Comparison of ENCODE assay signal across 9 cellular contexts in genomic region chr4:27048350-27049100, GRCh38.
DNase-seq lines count a peak whose midpoint lies in the region; ATAC-seq lines count a peak whose summit lies in the region.
"Had no signal": no experiment of that assay in that cellular context is flagged by ENCODE, and none has a peak within 500 bp of the region (broad histone marks: within the 10 kb centered on the region; RNA-seq: fewer than 3 reads in every experiment).

No MANE protein-coding gene starts in this region.

- H3K4me1 ChIP-seq in CD4-positive, alpha-beta memory T cell (ENCODE audit: insufficient read depth, low read length), result peaks cover 6% of the 10 kb centered on the region

- H3K36me3 Mint-ChIP-seq in CD4-positive, alpha-beta memory T cell, result no peaks in the 10 kb centered on the region

- peaks cover 27 to 33% of the 10 kb centered on the region in 2 donors for H3K27me3 Mint-ChIP-seq in CD4-positive, alpha-beta memory T cell

- DNase-seq in CD4-positive, alpha-beta memory T cell, result peak in 4 of 5 donors; percentile 31 to 46 (median 38)
- DNase-seq in NCI-H748 treated with DMSO at 0.1 percent for 48 hours (lab: John Stamatoyannopoulos, UW) (peak; percentile 69), cerebellum (ENCODE audit: low spot score) (peak; percentile 44), midbrain (lab: John Stamatoyannopoulos, UW) (peak; percentile 71)
- DNase-seq in activated effector memory CD4-positive, alpha-beta T cell treated with Interleukin-2 at 50 U/mL for 16 hours, result no peak

- peak; percentile 56 for ATAC-seq in GM19452 (IDR thresholded peaks at IDR 0.05; ENCODE audit: unreplicated experiment)
- ATAC-seq in GM21360 (IDR thresholded peaks at IDR 0.05; ENCODE audit: unreplicated experiment), result no peak
- no peak for ATAC-seq in GM21390 (IDR thresholded peaks at IDR 0.05; ENCODE audit: unreplicated experiment)

- POLR2A ChIA-PET in CD4-positive, alpha-beta memory T cell (lab: Charles Lee; ENCODE audit: partially characterized antibody), result no interaction called here

- H3K27ac Mint-ChIP-seq in CD4-positive, alpha-beta memory T cell, result no peak overlapping the region
- H3K27ac Mint-ChIP-seq: T-helper 1 cell treated with Interleukin-12 subunit alpha and Interleukin-12 subunit beta and Interleukin-4 antibody, amounts not matched to agents 30 μg/mL and 1 μg/mL, for 36 hours had no signal

- CTCF ChIA-PET in CD4-positive, alpha-beta memory T cell (lab: Charles Lee; ENCODE audit: partially characterized antibody), result interaction anchor here (0.9 to 2.9 kb wide), 9 partner anchors 8 to 262 kb away, joined by 3 to 21 read pairs (median 4); no protein-coding TSS in a partner anchor

- no peak overlapping the region for H3K4me3 ChIP-seq in CD4-positive, alpha-beta memory T cell (ENCODE audit: low read length in 2 of 2)

- peaks cover 0 to 14% (median 7%) of the 10 kb centered on the region in 8 donors for H3K9me3 Mint-ChIP-seq in CD4-positive, alpha-beta memory T cell
- H3K9me3 Mint-ChIP-seq: T-helper 1 cell treated with Interleukin-12 subunit alpha and Interleukin-12 subunit beta and Interleukin-4 antibody, amounts not matched to agents 30 μg/mL and 1 μg/mL, for 36 hours had no signal

- H3K27ac ChIP-seq in CD4-positive, alpha-beta memory T cell (ENCODE audit: low read depth, low read length), result no peak overlapping the region

- peaks cover 4 to 11% (median 7%) of the 10 kb centered on the region in 4 donors for H3K4me1 Mint-ChIP-seq in CD4-positive, alpha-beta memory T cell

- H3K4me3 Mint-ChIP-seq in CD4-positive, alpha-beta memory T cell, result peak overlapping the region in 5 of 8 donors; percentile 55 to 67 (median 61)
- H3K4me3 Mint-ChIP-seq: T-helper 1 cell treated with Interleukin-12 subunit alpha and Interleukin-12 subunit beta and Interleukin-4 antibody, amounts not matched to agents 30 μg/mL and 1 μg/mL, for 36 hours had no signal

- H3K27me3 ChIP-seq in CD4-positive, alpha-beta memory T cell (ENCODE audit: insufficient read depth, low read length), result peaks cover 13% of the 10 kb centered on the region

- no peaks in the 10 kb centered on the region for H3K36me3 ChIP-seq in CD4-positive, alpha-beta memory T cell (ENCODE audit: insufficient read depth, low read length)

- intact Hi-C loops in CD4-positive, alpha-beta memory T cell (cut with micrococcal nuclease), result no loop called here

- no peaks in the 10 kb centered on the region for H3K9me3 ChIP-seq in CD4-positive, alpha-beta memory T cell (ENCODE audit: control insufficient read depth in 1 of 2, low read length in 2 of 2)
